8 cellular contexts compared by ENCODE assay signal in genomic region chr15:28106294-28107110, GRCh38. TPM values are rescaled to one million over a fixed set of nuclear protein-coding genes. Genes with fewer than 3 reads are reported as not detected.
DNase-seq lines count a peak whose midpoint lies in the region; ATAC-seq lines count a peak whose summit lies in the region.

No MANE protein-coding gene starts in this region.

- H3K27ac ChIP-seq in muscle layer of duodenum (ENCODE audit: low read length), result no peak overlapping the region

- POLR2A ChIA-PET in T-cell (lab: Charles Lee), result no interaction called here

- peak; percentile 10 for DNase-seq in COLO668 (lab: John Stamatoyannopoulos, UW; ENCODE audit: unreplicated experiment)
- peak in 11 of 34 experiments; percentile 13 to 49 (median 30) for DNase-seq in T-cell
- DNase-seq in epidermal melanocyte (ENCODE audit: insufficient read length, low spot score), result peak; percentile 34
- no peak for DNase-seq in NCI-H69 (lab: John Stamatoyannopoulos, UW)
- DNase-seq in NCI-H1048 (lab: John Stamatoyannopoulos, UW), result no peak

- peaks cover 10 to 17% (median 15%) of the 10 kb centered on the region in 3 donors for H3K4me1 Mint-ChIP-seq in T-cell

- peaks cover 3 to 4% of the 10 kb centered on the region in 2 donors for H3K36me3 ChIP-seq in muscle layer of duodenum (ENCODE audit: control insufficient read depth in 1 of 2, insufficient read depth in 2 of 2, low read length in 2 of 2)

- no peaks in the 10 kb centered on the region for H3K9me3 Mint-ChIP-seq in T-cell

- H3K27ac Mint-ChIP-seq in T-cell, result no peak overlapping the region

- H3K27me3 Mint-ChIP-seq in T-cell, result peaks cover 20 to 23% of the 10 kb centered on the region in 2 donors

- peaks cover 0 to 16% of the 10 kb centered on the region in 2 donors for H3K4me1 ChIP-seq in muscle layer of duodenum (ENCODE audit: control insufficient read depth in 1 of 2, insufficient read depth in 2 of 2, low read length in 2 of 2)

- CTCF ChIA-PET in T-cell (lab: Charles Lee), result no interaction called here

- peak overlapping the region; percentile 56 to 82 (median 70) for H3K4me3 Mint-ChIP-seq in T-cell

- H3K36me3 Mint-ChIP-seq in T-cell, result peaks cover 4% of the 10 kb centered on the region

- H3K27me3 ChIP-seq in muscle layer of duodenum (ENCODE audit: low read depth, low read length), result peaks cover 17% of the 10 kb centered on the region

- H3K4me3 ChIP-seq in muscle layer of duodenum (ENCODE audit: low read depth in 1 of 2, low read length in 2 of 2), result peak overlapping the region; percentile 60 to 79

- peak; percentile 29 to 54 (median 42) for ATAC-seq in T-cell (replicated peaks in 1 of 4)
- ATAC-seq in GM19328 (IDR thresholded peaks at IDR 0.05; ENCODE audit: unreplicated experiment), result no peak
- ATAC-seq in GM19463 (IDR thresholded peaks at IDR 0.05; ENCODE audit: unreplicated experiment), result no peak

- no peaks in the 10 kb centered on the region for H3K9me3 ChIP-seq in muscle layer of duodenum (ENCODE audit: control insufficient read depth in 1 of 2, low read length in 2 of 2)

RNA-seq across cellular contexts. Expression of gene OCA2, which starts 7.4 kb away (rescaled TPM):
- under 1 TPM in 2 of 5 donors, not detected in 3; 0.19 to 0.67 TPM for total RNA-seq in T-cell

Comparison
In these comparisons a context has a peak if more than half of its experiments do, and no peak if none do; other contexts are left out.
1. DNase-seq: peak in COLO668 (single experiment) and epidermal melanocyte (single experiment); none in NCI-H69 (single experiment) and NCI-H1048 (single experiment).
2. ATAC-seq: peak in T-cell (4 of 4); none in GM19328 (single experiment) and GM19463 (single experiment).